Comparison of ENCODE assay signal across 1 cellular context in genomic region chr2:231713738-231714638, GRCh38.
TF ChIP-seq lines count a peak whose summit lies in the region.

No MANE protein-coding gene starts in this region.

TF ChIP-seq in GM12878, 131 proteins besides CTCF, POLR2A, EP300 and RAD21 (continued from another document):
- TF ChIP-seq, protein P1, sequence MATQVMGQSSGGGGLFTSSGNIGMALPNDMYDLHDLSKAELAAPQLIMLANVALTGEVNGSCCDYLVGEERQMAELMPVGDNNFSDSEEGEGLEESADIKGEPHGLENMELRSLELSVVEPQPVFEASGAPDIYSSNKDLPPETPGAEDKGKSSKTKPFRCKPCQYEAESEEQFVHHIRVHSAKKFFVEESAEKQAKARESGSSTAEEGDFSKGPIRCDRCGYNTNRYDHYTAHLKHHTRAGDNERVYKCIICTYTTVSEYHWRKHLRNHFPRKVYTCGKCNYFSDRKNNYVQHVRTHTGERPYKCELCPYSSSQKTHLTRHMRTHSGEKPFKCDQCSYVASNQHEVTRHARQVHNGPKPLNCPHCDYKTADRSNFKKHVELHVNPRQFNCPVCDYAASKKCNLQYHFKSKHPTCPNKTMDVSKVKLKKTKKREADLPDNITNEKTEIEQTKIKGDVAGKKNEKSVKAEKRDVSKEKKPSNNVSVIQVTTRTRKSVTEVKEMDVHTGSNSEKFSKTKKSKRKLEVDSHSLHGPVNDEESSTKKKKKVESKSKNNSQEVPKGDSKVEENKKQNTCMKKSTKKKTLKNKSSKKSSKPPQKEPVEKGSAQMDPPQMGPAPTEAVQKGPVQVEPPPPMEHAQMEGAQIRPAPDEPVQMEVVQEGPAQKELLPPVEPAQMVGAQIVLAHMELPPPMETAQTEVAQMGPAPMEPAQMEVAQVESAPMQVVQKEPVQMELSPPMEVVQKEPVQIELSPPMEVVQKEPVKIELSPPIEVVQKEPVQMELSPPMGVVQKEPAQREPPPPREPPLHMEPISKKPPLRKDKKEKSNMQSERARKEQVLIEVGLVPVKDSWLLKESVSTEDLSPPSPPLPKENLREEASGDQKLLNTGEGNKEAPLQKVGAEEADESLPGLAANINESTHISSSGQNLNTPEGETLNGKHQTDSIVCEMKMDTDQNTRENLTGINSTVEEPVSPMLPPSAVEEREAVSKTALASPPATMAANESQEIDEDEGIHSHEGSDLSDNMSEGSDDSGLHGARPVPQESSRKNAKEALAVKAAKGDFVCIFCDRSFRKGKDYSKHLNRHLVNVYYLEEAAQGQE (IDR thresholded peaks at IDR 0.05; ENCODE audit: low read depth, low read length), result no peak
- TF ChIP-seq EGR1 (IDR thresholded peaks at IDR 0.05; ENCODE audit: borderline replicate concordance in 1 of 2, low read depth in 2 of 2, low read length in 2 of 2) (peak in 1 of 2 experiments; percentile 22; a peak in 1 of 3 replicates), SREBF2 (IDR thresholded peaks at IDR 0.05; ENCODE audit: low read length) (no peak), USF2 (IDR thresholded peaks at IDR 0.05; ENCODE audit: borderline replicate concordance, low read depth, low read length) (no peak; the same call in none of the 2 replicates), JUND (IDR thresholded peaks at IDR 0.05; ENCODE audit: low read depth, low read length) (no peak), NFYA (IDR thresholded peaks at IDR 0.05; ENCODE audit: borderline replicate concordance, low read depth, low read length) (no peak), SMAD1 (IDR thresholded peaks at IDR 0.05; ENCODE audit: low read depth, partially characterized antibody) (peak; percentile 63), ELK1 (IDR thresholded peaks at IDR 0.05; ENCODE audit: low read depth, low read length) (no peak), SPI1 (IDR thresholded peaks at IDR 0.05; ENCODE audit: borderline replicate concordance, insufficient read depth, low read depth, low read length) (peak; percentile 19; the same call in 1 of the 2 replicates), FOXM1 (IDR thresholded peaks at IDR 0.05; ENCODE audit: low read depth, low read length) (no peak), BHLHE40 (IDR thresholded peaks at IDR 0.05; ENCODE audit: borderline replicate concordance in 1 of 2, low read depth in 2 of 2, low read length in 1 of 2) (peak; percentile 77 to 80), ATF7 (IDR thresholded peaks at IDR 0.05; ENCODE audit: low read depth) (0 out of 2 replicates have a peak, but pooled peaks have one; percentile 40), CREB1 (IDR thresholded peaks at IDR 0.05; ENCODE audit: low read depth) (no peak), LARP7 (IDR thresholded peaks at IDR 0.05) (peak; percentile 85), SUPT20H (IDR thresholded peaks at IDR 0.05; ENCODE audit: borderline replicate concordance, control insufficient read depth, low read depth, low read length) (no peak), MEF2B (IDR thresholded peaks at IDR 0.05; ENCODE audit: partially characterized antibody, poor library complexity, severe bottlenecking) (no peak), PAX8 (IDR thresholded peaks at IDR 0.05) (no peak), KLF5 (IDR thresholded peaks at IDR 0.05; ENCODE audit: partially characterized antibody) (peak; percentile 44), HDGF (IDR thresholded peaks at IDR 0.05) (peak; percentile 97), YBX1 (IDR thresholded peaks at IDR 0.05) (no peak), SREBF1 (IDR thresholded peaks at IDR 0.05; ENCODE audit: low read length) (no peak), CBX3 (IDR thresholded peaks at IDR 0.05; ENCODE audit: borderline replicate concordance, low read depth) (no peak), TAF1 (IDR thresholded peaks at IDR 0.05; ENCODE audit: borderline replicate concordance, low read depth, low read length) (no peak; the same call in 1 of the 2 replicates), POLR2AphosphoS2 (IDR thresholded peaks at IDR 0.05; ENCODE audit: low read depth, low read length) (peak; percentile 96), CHD4 (IDR thresholded peaks at IDR 0.05) (no peak), CBFB (IDR thresholded peaks at IDR 0.05; ENCODE audit: low read depth) (no peak; the same call in none of the 2 replicates), ZNF384 (IDR thresholded peaks at IDR 0.05; ENCODE audit: borderline replicate concordance, low read depth, low read length) (no peak), PML (IDR thresholded peaks at IDR 0.05; ENCODE audit: low read length) (no peak), CBX5 (IDR thresholded peaks at IDR 0.05; ENCODE audit: low read depth) (no peak), BRCA1 (IDR thresholded peaks at IDR 0.05; ENCODE audit: low read depth, low read length) (no peak), NR2F1 (conservative IDR thresholded peaks at IDR 0.05) (no peak; the same call in none of the 2 replicates), TARDBP (IDR thresholded peaks at IDR 0.05; ENCODE audit: borderline replicate concordance) (0 out of 2 replicates have a peak, but pooled peaks have one; percentile 59)
- TF ChIP-seq, protein P2, sequence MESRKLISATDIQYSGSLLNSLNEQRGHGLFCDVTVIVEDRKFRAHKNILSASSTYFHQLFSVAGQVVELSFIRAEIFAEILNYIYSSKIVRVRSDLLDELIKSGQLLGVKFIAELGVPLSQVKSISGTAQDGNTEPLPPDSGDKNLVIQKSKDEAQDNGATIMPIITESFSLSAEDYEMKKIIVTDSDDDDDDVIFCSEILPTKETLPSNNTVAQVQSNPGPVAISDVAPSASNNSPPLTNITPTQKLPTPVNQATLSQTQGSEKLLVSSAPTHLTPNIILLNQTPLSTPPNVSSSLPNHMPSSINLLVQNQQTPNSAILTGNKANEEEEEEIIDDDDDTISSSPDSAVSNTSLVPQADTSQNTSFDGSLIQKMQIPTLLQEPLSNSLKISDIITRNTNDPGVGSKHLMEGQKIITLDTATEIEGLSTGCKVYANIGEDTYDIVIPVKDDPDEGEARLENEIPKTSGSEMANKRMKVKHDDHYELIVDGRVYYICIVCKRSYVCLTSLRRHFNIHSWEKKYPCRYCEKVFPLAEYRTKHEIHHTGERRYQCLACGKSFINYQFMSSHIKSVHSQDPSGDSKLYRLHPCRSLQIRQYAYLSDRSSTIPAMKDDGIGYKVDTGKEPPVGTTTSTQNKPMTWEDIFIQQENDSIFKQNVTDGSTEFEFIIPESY (IDR thresholded peaks at IDR 0.05), result no peak
